ENCODE assay signal across 8 cellular contexts in the genomic region with DNA sequence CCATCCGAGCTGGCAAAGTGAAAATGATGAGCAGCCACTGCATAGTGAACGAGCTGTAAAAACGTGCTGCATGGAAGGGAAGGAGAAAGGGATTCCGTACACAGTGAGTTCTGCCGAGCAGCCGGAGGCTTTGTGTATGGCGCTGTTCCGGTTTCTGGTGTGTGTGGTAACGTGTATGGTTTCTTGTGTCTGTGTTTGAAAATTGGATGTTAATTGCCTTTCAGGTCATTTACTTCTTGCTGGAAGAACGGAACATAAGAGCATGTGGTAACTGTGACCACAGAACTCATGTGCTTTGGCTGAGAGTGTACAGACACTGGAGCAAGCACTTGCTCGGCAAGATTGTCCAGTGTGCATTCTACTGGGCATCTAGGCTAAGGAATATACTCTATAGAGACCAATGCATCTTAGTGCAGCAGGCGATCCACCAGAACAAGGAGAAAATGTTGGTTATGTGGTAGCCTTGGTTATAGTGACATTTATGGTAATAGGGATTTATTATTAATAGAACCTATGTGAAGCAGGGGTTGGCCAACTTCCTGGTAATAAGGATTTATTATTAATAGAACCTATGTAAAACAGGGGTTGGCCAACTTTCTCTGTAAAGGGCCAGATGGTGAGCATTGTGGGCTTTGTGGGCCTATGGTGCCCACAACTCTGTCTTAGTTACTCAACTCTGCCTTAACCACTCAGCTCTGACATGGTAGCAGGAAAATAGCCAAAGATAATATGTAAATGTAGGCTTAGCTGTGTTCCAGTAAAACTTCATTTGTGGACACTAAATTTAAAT. TPM values are rescaled to one million over a fixed set of nuclear protein-coding genes. Genes with fewer than 3 reads are reported as not detected.
DNase-seq lines count a peak whose midpoint lies in the region; ATAC-seq, FAIRE-seq and TF ChIP-seq lines count a peak whose summit lies in the region.

No MANE protein-coding gene starts in this region.

- H3K36me3 Mint-ChIP-seq in central memory CD8-positive, alpha-beta T cell (ENCODE audit: insufficient read depth): peaks cover 3% of the 10 kb centered on the region

- peak overlapping the region; percentile 41 for H3K4me3 Mint-ChIP-seq in central memory CD8-positive, alpha-beta T cell

- peak overlapping the region; percentile 84 for H3K27ac Mint-ChIP-seq in central memory CD8-positive, alpha-beta T cell (ENCODE audit: low read depth)

- H3K27me3 Mint-ChIP-seq in central memory CD8-positive, alpha-beta T cell: no peaks in the 10 kb centered on the region

- DNase-seq in GM12892 (ENCODE audit: insufficient read length) (no peak), DMS53 treated with DMSO at 0.1 percent for 48 hours (lab: John Stamatoyannopoulos, UW; ENCODE audit: unreplicated experiment) (no peak), retina (no peak), DMS114 treated with DMSO at 0.1 percent for 48 hours (lab: John Stamatoyannopoulos, UW; ENCODE audit: unreplicated experiment) (no peak)
- DNase-seq in central memory CD8-positive, alpha-beta T cell (ENCODE audit: low spot score in 2 of 2): no peak

- peak; percentile 70 for ATAC-seq in GM21528 (IDR thresholded peaks at IDR 0.05; ENCODE audit: low FRiP score, unreplicated experiment)
- peak; percentile 43 for ATAC-seq in HG03521 (IDR thresholded peaks at IDR 0.05; ENCODE audit: unreplicated experiment)
- ATAC-seq in central memory CD8-positive, alpha-beta T cell (replicated peaks; ENCODE audit: extremely low read depth, poor library complexity, severe bottlenecking): peak; percentile 35
- ATAC-seq in SK-N-SH treated with all-trans-retinoic acid at 6 μM for 48 hours: no peak

- H3K4me1 Mint-ChIP-seq in central memory CD8-positive, alpha-beta T cell: peaks cover 35% of the 10 kb centered on the region

- no peaks in the 10 kb centered on the region for H3K9me3 Mint-ChIP-seq in central memory CD8-positive, alpha-beta T cell

- FAIRE-seq in GM12892 (lab: Jason Lieb, UNC): peak; percentile 100

- no peak for TF ChIP-seq POLR2A in GM12892 (IDR thresholded peaks at IDR 0.05; ENCODE audit: low read depth, low read length)

TF ChIP-seq in SK-N-SH treated with all-trans-retinoic acid at 6 μM for 48 hours, 23 proteins besides CTCF, POLR2A, EP300 and RAD21:
- no peak for TF ChIP-seq ZFP30 (CRISPR knock-in tag; IDR thresholded peaks at IDR 0.05)
- TF ChIP-seq, protein P1, sequence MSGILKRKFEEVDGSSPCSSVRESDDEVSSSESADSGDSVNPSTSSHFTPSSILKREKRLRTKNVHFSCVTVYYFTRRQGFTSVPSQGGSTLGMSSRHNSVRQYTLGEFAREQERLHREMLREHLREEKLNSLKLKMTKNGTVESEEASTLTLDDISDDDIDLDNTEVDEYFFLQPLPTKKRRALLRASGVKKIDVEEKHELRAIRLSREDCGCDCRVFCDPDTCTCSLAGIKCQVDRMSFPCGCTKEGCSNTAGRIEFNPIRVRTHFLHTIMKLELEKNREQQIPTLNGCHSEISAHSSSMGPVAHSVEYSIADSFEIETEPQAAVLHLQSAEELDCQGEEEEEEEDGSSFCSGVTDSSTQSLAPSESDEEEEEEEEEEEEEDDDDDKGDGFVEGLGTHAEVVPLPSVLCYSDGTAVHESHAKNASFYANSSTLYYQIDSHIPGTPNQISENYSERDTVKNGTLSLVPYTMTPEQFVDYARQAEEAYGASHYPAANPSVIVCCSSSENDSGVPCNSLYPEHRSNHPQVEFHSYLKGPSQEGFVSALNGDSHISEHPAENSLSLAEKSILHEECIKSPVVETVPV (CRISPR knock-in tag; IDR thresholded peaks at IDR 0.05): no peak
- no peak for TF ChIP-seq SNAI2 (CRISPR knock-in tag; IDR thresholded peaks at IDR 0.05)
- TF ChIP-seq ZNF565 (CRISPR knock-in tag; conservative IDR thresholded peaks at IDR 0.05; ENCODE audit: low read depth): no peak
- no peak for TF ChIP-seq ESRRG (CRISPR knock-in tag; IDR thresholded peaks at IDR 0.05)
- TF ChIP-seq, protein P2, sequence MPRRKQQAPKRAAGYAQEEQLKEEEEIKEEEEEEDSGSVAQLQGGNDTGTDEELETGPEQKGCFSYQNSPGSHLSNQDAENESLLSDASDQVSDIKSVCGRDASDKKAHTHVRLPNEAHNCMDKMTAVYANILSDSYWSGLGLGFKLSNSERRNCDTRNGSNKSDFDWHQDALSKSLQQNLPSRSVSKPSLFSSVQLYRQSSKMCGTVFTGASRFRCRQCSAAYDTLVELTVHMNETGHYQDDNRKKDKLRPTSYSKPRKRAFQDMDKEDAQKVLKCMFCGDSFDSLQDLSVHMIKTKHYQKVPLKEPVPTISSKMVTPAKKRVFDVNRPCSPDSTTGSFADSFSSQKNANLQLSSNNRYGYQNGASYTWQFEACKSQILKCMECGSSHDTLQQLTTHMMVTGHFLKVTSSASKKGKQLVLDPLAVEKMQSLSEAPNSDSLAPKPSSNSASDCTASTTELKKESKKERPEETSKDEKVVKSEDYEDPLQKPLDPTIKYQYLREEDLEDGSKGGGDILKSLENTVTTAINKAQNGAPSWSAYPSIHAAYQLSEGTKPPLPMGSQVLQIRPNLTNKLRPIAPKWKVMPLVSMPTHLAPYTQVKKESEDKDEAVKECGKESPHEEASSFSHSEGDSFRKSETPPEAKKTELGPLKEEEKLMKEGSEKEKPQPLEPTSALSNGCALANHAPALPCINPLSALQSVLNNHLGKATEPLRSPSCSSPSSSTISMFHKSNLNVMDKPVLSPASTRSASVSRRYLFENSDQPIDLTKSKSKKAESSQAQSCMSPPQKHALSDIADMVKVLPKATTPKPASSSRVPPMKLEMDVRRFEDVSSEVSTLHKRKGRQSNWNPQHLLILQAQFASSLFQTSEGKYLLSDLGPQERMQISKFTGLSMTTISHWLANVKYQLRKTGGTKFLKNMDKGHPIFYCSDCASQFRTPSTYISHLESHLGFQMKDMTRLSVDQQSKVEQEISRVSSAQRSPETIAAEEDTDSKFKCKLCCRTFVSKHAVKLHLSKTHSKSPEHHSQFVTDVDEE (CRISPR knock-in tag; IDR thresholded peaks at IDR 0.05): no peak
- TF ChIP-seq, protein P3, sequence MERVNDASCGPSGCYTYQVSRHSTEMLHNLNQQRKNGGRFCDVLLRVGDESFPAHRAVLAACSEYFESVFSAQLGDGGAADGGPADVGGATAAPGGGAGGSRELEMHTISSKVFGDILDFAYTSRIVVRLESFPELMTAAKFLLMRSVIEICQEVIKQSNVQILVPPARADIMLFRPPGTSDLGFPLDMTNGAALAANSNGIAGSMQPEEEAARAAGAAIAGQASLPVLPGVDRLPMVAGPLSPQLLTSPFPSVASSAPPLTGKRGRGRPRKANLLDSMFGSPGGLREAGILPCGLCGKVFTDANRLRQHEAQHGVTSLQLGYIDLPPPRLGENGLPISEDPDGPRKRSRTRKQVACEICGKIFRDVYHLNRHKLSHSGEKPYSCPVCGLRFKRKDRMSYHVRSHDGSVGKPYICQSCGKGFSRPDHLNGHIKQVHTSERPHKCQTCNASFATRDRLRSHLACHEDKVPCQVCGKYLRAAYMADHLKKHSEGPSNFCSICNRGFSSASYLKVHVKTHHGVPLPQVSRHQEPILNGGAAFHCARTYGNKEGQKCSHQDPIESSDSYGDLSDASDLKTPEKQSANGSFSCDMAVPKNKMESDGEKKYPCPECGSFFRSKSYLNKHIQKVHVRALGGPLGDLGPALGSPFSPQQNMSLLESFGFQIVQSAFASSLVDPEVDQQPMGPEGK (CRISPR knock-in tag; IDR thresholded peaks at IDR 0.05; ENCODE audit: borderline replicate concordance): no peak
- TF ChIP-seq CSDC2 (CRISPR knock-in tag; IDR thresholded peaks at IDR 0.05): no peak
- TF ChIP-seq ZNF70 (CRISPR knock-in tag; IDR thresholded peaks at IDR 0.05): no peak
- TF ChIP-seq BACH2 (CRISPR knock-in tag; IDR thresholded peaks at IDR 0.05; ENCODE audit: borderline replicate concordance): no peak
- TF ChIP-seq ZFP3 (CRISPR knock-in tag; IDR thresholded peaks at IDR 0.05): no peak
- no peak for TF ChIP-seq PPARA (CRISPR knock-in tag; IDR thresholded peaks at IDR 0.05; ENCODE audit: borderline replicate concordance)
- no peak for TF ChIP-seq ARNTL (CRISPR knock-in tag; IDR thresholded peaks at IDR 0.05; ENCODE audit: borderline replicate concordance, low read depth)
- TF ChIP-seq ZC3H10 (CRISPR knock-in tag; IDR thresholded peaks at IDR 0.05): no peak

RNA-seq across cellular contexts. Expression of a gene that starts 49.2 kb away (rescaled TPM):
- 15.5 TPM for polyA plus RNA-seq in GM12892 (2012; ENCODE audit: missing spikeins)
